ENCODE assay signal across 8 cellular contexts in the genomic region with DNA sequence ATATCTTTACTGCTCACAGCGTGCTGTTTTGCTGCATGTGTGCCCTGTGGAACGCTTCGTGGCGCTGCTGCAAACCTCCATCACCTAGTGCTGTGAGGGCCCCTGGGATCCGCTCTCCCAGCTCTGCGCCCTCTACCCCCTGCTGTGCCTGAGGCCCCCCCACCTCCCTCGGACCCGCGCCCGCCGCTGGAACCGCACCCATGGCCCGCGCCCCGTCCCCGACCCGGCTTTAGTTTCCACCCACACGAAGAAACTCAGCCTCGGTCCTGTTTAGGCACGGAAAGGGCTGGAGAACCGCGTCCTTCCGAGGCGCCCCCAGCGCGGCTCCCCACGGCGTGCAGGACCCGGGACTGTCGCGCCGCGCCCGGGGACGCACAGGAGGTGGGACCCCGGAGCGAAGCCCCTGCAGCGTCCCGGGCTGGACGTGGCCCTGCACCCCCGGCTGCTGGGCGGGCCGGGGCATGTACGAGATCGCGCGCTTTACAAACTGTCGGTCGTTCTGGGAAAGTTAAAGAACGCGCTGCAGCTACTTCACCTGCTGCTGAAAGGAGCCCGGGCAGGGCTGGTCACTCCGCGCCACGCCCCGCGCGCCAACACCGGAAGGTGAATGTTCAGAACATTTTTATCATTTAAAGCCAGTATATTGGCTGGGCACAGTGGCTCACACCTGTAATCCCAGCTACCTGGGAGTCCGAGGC. TPM values are rescaled to one million over a fixed set of nuclear protein-coding genes. Genes with fewer than 3 reads are reported as not detected.
DNase-seq lines count a peak whose midpoint lies in the region; ATAC-seq and TF ChIP-seq lines count a peak whose summit lies in the region.

No MANE protein-coding gene starts in this region.

- TF ChIP-seq CTCF in fibroblast of pulmonary artery (IDR thresholded peaks at IDR 0.05; ENCODE audit: low read length, missing control alignments) (peak; percentile 24), psoas muscle (IDR thresholded peaks at IDR 0.05) (no peak)

- H3K27ac Mint-ChIP-seq in stimulated activated naive B cell treated with anti-CD40 and anti-IgM and Interleukin-4, amounts not matched to agents 10 μg/mL and 1 μg/mL and 100 μg/mL, for 72 hours, result no peak overlapping the region

- ATAC-seq in psoas muscle (no peak), HG03175 (IDR thresholded peaks at IDR 0.05; ENCODE audit: unreplicated experiment) (no peak)
- ATAC-seq in stimulated activated naive B cell treated with anti-CD40 and anti-IgM and Interleukin-4, amounts not matched to agents 10 μg/mL and 1 μg/mL and 100 μg/mL, for 72 hours (replicated peaks), result no peak

- H3K27me3 ChIP-seq in psoas muscle (ENCODE audit: insufficient read depth in 3 of 3, low read length in 2 of 3), result peaks cover 0 to 19% (median 8%) of the 10 kb centered on the region in 3 donors

- peaks cover 0 to 16% of the 10 kb centered on the region in 2 donors for H3K36me3 ChIP-seq in psoas muscle (ENCODE audit: insufficient read depth in 1 of 2, low read depth in 1 of 2)

- H3K9me3 ChIP-seq in psoas muscle, result no peaks in the 10 kb centered on the region

- H3K36me3 Mint-ChIP-seq in stimulated activated naive B cell treated with anti-CD40 and anti-IgM and Interleukin-4, amounts not matched to agents 10 μg/mL and 1 μg/mL and 100 μg/mL, for 72 hours, result peaks cover 2 to 7% of the 10 kb centered on the region in 2 donors

- WGBS in psoas muscle, 3 donors, result 3% methylated on average over 60 of the region's 60 CpGs

- H3K4me1 Mint-ChIP-seq in stimulated activated naive B cell treated with anti-CD40 and anti-IgM and Interleukin-4, amounts not matched to agents 10 μg/mL and 1 μg/mL and 100 μg/mL, for 72 hours, result no peaks in the 10 kb centered on the region

- no peaks in the 10 kb centered on the region for H3K9me3 Mint-ChIP-seq in stimulated activated naive B cell treated with anti-CD40 and anti-IgM and Interleukin-4, amounts not matched to agents 10 μg/mL and 1 μg/mL and 100 μg/mL, for 72 hours

- H3K4me3 Mint-ChIP-seq in stimulated activated naive B cell treated with anti-CD40 and anti-IgM and Interleukin-4, amounts not matched to agents 10 μg/mL and 1 μg/mL and 100 μg/mL, for 72 hours, result peak overlapping the region in 1 of 2 donors; percentile 16

- H3K27ac ChIP-seq in psoas muscle, result no peak overlapping the region

- H3K27me3 Mint-ChIP-seq in stimulated activated naive B cell treated with anti-CD40 and anti-IgM and Interleukin-4, amounts not matched to agents 10 μg/mL and 1 μg/mL and 100 μg/mL, for 72 hours, result peaks cover 27 to 42% of the 10 kb centered on the region in 2 donors

- intact Hi-C loops in psoas muscle (cut with DNase I), result no loop called here

- peak; percentile 48 for DNase-seq in D341Med (ENCODE audit: low spot score)
- DNase-seq in NCI-H460 (ENCODE audit: extremely low read depth, low read depth), result peak; percentile 9
- peak; percentile 29 for DNase-seq in fibroblast of pulmonary artery (ENCODE audit: low read depth)
- no peak for DNase-seq in psoas muscle
- no peak for DNase-seq in dedifferentiated amniotic fluid mesenchymal stem cell (ENCODE audit: extremely low spot score)
- DNase-seq in stimulated activated naive B cell treated with anti-CD40 and anti-IgM and Interleukin-4, amounts not matched to agents 10 μg/mL and 1 μg/mL and 100 μg/mL, for 72 hours, result no peak
- DNase-seq in OCI-M2 (lab: John Stamatoyannopoulos, UW; ENCODE audit: unreplicated experiment), result no peak

- H3K4me1 ChIP-seq in psoas muscle, result no peaks in the 10 kb centered on the region

- peak overlapping the region; percentile 41 for H3K4me3 ChIP-seq in fibroblast of pulmonary artery (replicated peaks; ENCODE audit: low read depth, low read length)
- H3K4me3 ChIP-seq in psoas muscle, result peak overlapping the region; percentile 55

RNA-seq across cellular contexts. Expression of gene BMS1, which starts 54.3 kb away (rescaled TPM):
- 22.3 and 27.8 TPM in 2 replicates for total RNA-seq in NCI-H460 (2014; rRNA removed; shearing (Covaris generic))
- 12.3 and 14.1 TPM in 2 replicates for polyA plus RNA-seq in NCI-H460 (2014; cell fraction: nucleus; rRNA removed)
- 10 to 100 TPM; 13.6 to 27.1 (median 22.2) TPM for total RNA-seq in psoas muscle
- polyA plus RNA-seq in psoas muscle, result 10 to 100 TPM; 13.1 to 30.2 (median 28.5) TPM

Comparison
In these comparisons a context has a peak if more than half of its experiments do, and no peak if none do; other contexts are left out.
1. DNase-seq: peak in D341Med (single experiment), NCI-H460 (single experiment) and fibroblast of pulmonary artery (single experiment); none in psoas muscle (0 of 2), dedifferentiated amniotic fluid mesenchymal stem cell (single experiment), stimulated activated naive B cell treated with anti-CD40 and anti-IgM and Interleukin-4, amounts not matched to agents 10 μg/mL and 1 μg/mL and 100 μg/mL, for 72 hours (single experiment) and OCI-M2 (single experiment).